14 cellular contexts compared by ENCODE assay signal in genomic region chr16:12027091-12027490, GRCh38. TPM values are rescaled to one million over a fixed set of nuclear protein-coding genes. Genes with fewer than 3 reads are reported as not detected.
DNase-seq lines count a peak whose midpoint lies in the region; ATAC-seq, FAIRE-seq and TF ChIP-seq lines count a peak whose summit lies in the region.
"Had no signal": no experiment of that assay in that cellular context is flagged by ENCODE, and none has a peak within 500 bp of the region (broad histone marks: within the 10 kb centered on the region; RNA-seq: fewer than 3 reads in every experiment).

No MANE protein-coding gene starts in this region.

- DNase-seq in DMS153 treated with DMSO at 0.1 percent for 48 hours (lab: John Stamatoyannopoulos, UW; ENCODE audit: unreplicated experiment) (peak; percentile 77), NCI-H2029 (lab: John Stamatoyannopoulos, UW) (peak; percentile 44), RWPE2 (ENCODE audit: low spot score) (peak; percentile 87), keratinocyte (ENCODE audit: low read depth, low spot score) (peak; percentile 95), T-helper 1 cell (no peak), germinal center (ENCODE audit: low spot score) (no peak), osteocyte (ENCODE audit: extremely low spot score, unreplicated experiment) (no peak)
- DNase-seq: central memory CD4-positive, alpha-beta T cell; left ventricle myocardium inferior; ovary; stimulated activated CD4-positive, alpha-beta T cell treated with anti-CD3 and anti-CD28 coated beads, Interleukin-4, amount 100 ng/mL, for 1 hour had no signal

- peaks cover 12% of the 10 kb centered on the region for H3K79me2 ChIP-seq in keratinocyte (ENCODE audit: control insufficient read depth, insufficient read depth, low read length)

- H3K27me3 ChIP-seq in RWPE2 (ENCODE audit: insufficient read depth, poor library complexity, severe bottlenecking) (no peaks in the 10 kb centered on the region), keratinocyte (ENCODE audit: control insufficient read depth, extremely low read depth, insufficient read depth, low read length) (no peaks in the 10 kb centered on the region)
- H3K27me3 ChIP-seq: BLaER1, ovary had no signal

- no peaks in the 10 kb centered on the region for H3K27me3 Mint-ChIP-seq in osteocyte (ENCODE audit: unreplicated experiment)

- no peaks in the 10 kb centered on the region for H3K9me3 Mint-ChIP-seq in osteocyte (ENCODE audit: unreplicated experiment)
- H3K9me3 Mint-ChIP-seq: activated T-helper 2 cell treated with anti-CD3 and anti-CD28 coated beads, Interferon-gamma antibody, Interleukin-2, Interleukin-4, amounts not matched to agents 10 μg/mL and 5 μg/mL and 100 μg/mL, durations not matched to agents 14 hours and 24 hours and 36 hours had no signal

- H3K9me3 ChIP-seq in RWPE2 (ENCODE audit: severe bottlenecking): no peaks in the 10 kb centered on the region
- H3K9me3 ChIP-seq in keratinocyte (ENCODE audit: control insufficient read depth, low read depth, low read length): no peaks in the 10 kb centered on the region
- H3K9me3 ChIP-seq: left ventricle myocardium inferior, ovary had no signal

- no peak for TF ChIP-seq CTCF in RWPE2 (IDR thresholded peaks at IDR 0.05; ENCODE audit: poor library complexity, severe bottlenecking)
- TF ChIP-seq CTCF in keratinocyte (optimal IDR thresholded peaks at IDR 0.05 in 1 of 3, IDR thresholded peaks at IDR 0.05 in 1 of 3, conservative IDR thresholded peaks at IDR 0.05 in 1 of 3; ENCODE audit: extremely low read depth in 1 of 3, insufficient read depth in 2 of 3, low read length in 3 of 3): peak in 1 of 3 experiments; percentile 4
- TF ChIP-seq CTCF in osteocyte (IDR thresholded peaks at IDR 0.05): no peak

- H3K9me1 ChIP-seq in keratinocyte (ENCODE audit: control insufficient read depth, extremely low read depth, insufficient read depth, low read length): no peaks in the 10 kb centered on the region

- H3K4me3 ChIP-seq in RWPE2 (ENCODE audit: severe bottlenecking) (peak overlapping the region; percentile 16), keratinocyte (ENCODE audit: control insufficient read depth in 2 of 3, extremely low read depth in 1 of 3, insufficient read depth in 2 of 3, low read depth in 1 of 3, low read length in 3 of 3) (peak overlapping the region; percentile 36 to 84 (median 72))
- H3K4me3 ChIP-seq: BLaER1, left ventricle myocardium inferior, ovary had no signal

- H3K27ac ChIP-seq in RWPE2 (ENCODE audit: poor library complexity, severe bottlenecking): peak overlapping the region; percentile 82
- H3K27ac ChIP-seq in keratinocyte (ENCODE audit: control insufficient read depth, insufficient read depth, low read length): peak overlapping the region; percentile 94
- H3K27ac ChIP-seq: BLaER1, left ventricle myocardium inferior, ovary had no signal

- no peak overlapping the region for H3K27ac Mint-ChIP-seq in osteocyte (ENCODE audit: unreplicated experiment)
- H3K27ac Mint-ChIP-seq: activated T-helper 2 cell treated with anti-CD3 and anti-CD28 coated beads, Interferon-gamma antibody, Interleukin-2, Interleukin-4, amounts not matched to agents 10 μg/mL and 5 μg/mL and 100 μg/mL, durations not matched to agents 14 hours and 24 hours and 36 hours had no signal

- peaks cover 7% of the 10 kb centered on the region for H3K4me1 Mint-ChIP-seq in osteocyte (ENCODE audit: unreplicated experiment)

- dilution Hi-C loops in keratinocyte (cut with MboI; ENCODE audit: extremely low pct_ligation_motif_present, low sequenced_read_pairs): no loop called here

- peak; percentile 79 for FAIRE-seq in keratinocyte (lab: Jason Lieb, UNC)

- peak overlapping the region; percentile 86 for H3K9ac ChIP-seq in keratinocyte (ENCODE audit: control insufficient read depth, extremely low read depth, insufficient read depth, low read length)
- H3K9ac ChIP-seq: BLaER1 had no signal

- no peaks in the 10 kb centered on the region for H4K20me1 ChIP-seq in keratinocyte (ENCODE audit: control insufficient read depth, extremely low read depth, insufficient read depth, low read length)
- H4K20me1 ChIP-seq: BLaER1 had no signal

- no peaks in the 10 kb centered on the region for H3K36me3 ChIP-seq in RWPE2 (ENCODE audit: low read depth)
- H3K36me3 ChIP-seq in keratinocyte (ENCODE audit: control insufficient read depth in 2 of 2, extremely low read depth in 1 of 2, insufficient read depth in 2 of 2, low read length in 2 of 2): no peaks in the 10 kb centered on the region
- H3K36me3 ChIP-seq: ovary had no signal

- peak overlapping the region; percentile 87 for H3K4me2 ChIP-seq in keratinocyte (ENCODE audit: control insufficient read depth, extremely low read depth, insufficient read depth, low read depth, low read length)
- H3K4me2 ChIP-seq: BLaER1 had no signal

- no peak overlapping the region for H3K4me3 Mint-ChIP-seq in osteocyte (ENCODE audit: unreplicated experiment)

- H3K4me1 ChIP-seq in RWPE2 (ENCODE audit: insufficient read depth, poor library complexity, severe bottlenecking): peaks cover 28% of the 10 kb centered on the region
- peaks cover 37% of the 10 kb centered on the region for H3K4me1 ChIP-seq in keratinocyte (ENCODE audit: control insufficient read depth, extremely low read depth, insufficient read depth, low read length)
- H3K4me1 ChIP-seq: left ventricle myocardium inferior had no signal

- peak overlapping the region; percentile 76 for H2AFZ ChIP-seq in keratinocyte (ENCODE audit: control insufficient read depth, low read length)

- peaks cover 2% of the 10 kb centered on the region for H3K36me3 Mint-ChIP-seq in osteocyte (ENCODE audit: unreplicated experiment)

- ATAC-seq in RWPE2 (ENCODE audit: low read depth) (peak; percentile 87), HG02759 (IDR thresholded peaks at IDR 0.05; ENCODE audit: unreplicated experiment) (no peak)

RNA-seq across cellular contexts. Expression of gene SNX29, which starts 50.6 kb away (rescaled TPM):
- 9.6 to 17.5 TPM (median 11.3 TPM) in 3 replicates for polyA plus RNA-seq in keratinocyte
- polyA plus RNA-seq in keratinocyte (2011; ENCODE audit: low read depth): 6.9 TPM
- polyA plus RNA-seq in keratinocyte (2011; cell fraction: cytosol; rRNA removed): 9.3 and 9.6 TPM in 2 replicates
- polyA plus RNA-seq in keratinocyte (2011; cell fraction: nucleus; rRNA removed): 16.4 and 18.3 TPM in 2 replicates
- 5.3 and 13.7 TPM in 2 replicates for polyA plus RNA-seq in keratinocyte (2012; ENCODE audit: low replicate concordance)
- polyA minus RNA-seq in keratinocyte: 28.2 to 66.1 TPM (median 43.5 TPM) in 3 replicates
- polyA minus RNA-seq in keratinocyte (2011; cell fraction: cytosol; rRNA and poly(A)+ RNA removed): 16.3 TPM
- polyA minus RNA-seq in keratinocyte (2011; cell fraction: nucleus; rRNA and poly(A)+ RNA removed): 23.1 and 39.7 TPM in 2 replicates
- 24.0 and 25.1 TPM in 2 replicates for total RNA-seq in osteocyte

Comparison
In these comparisons a context has a peak if more than half of its experiments do, and no peak if none do; other contexts are left out.
1. DNase-seq: peak in DMS153 treated with DMSO at 0.1 percent for 48 hours (single experiment), NCI-H2029 (single experiment), RWPE2 (single experiment) and keratinocyte (single experiment); none in T-helper 1 cell (0 of 5), germinal center (single experiment) and osteocyte (single experiment).